ENCODE assay signal across 8 cellular contexts in genomic region chr7:106110885-106111670, GRCh38. TPM values are rescaled to one million over a fixed set of nuclear protein-coding genes. Genes with fewer than 3 reads are reported as not detected.
DNase-seq lines count a peak whose midpoint lies in the region; ATAC-seq and TF ChIP-seq lines count a peak whose summit lies in the region.

No MANE protein-coding gene starts in this region.

- intact Hi-C loops in CD8-positive, alpha-beta T cell (cut with DNase I, micrococcal nuclease) = loop anchor here (1.0 to 10.0 kb wide), 19 partner anchors 9 to 1904 kb away; partner anchors contain the start of genes CCDC71L (in 2 of the 2), RINT1 (in 2 of the 2), ATXN7L1 (in 1 of the 2) and CBLL1 (in 1 of the 2)
- intact Hi-C loops in left colon (cut with DNase I, micrococcal nuclease) = loop anchor here in 1 of 2 donors (5.0 kb wide), 1 partner anchor 54 kb away; no protein-coding TSS in a partner anchor

- H4K20me1 ChIP-seq in KMS-11 (ENCODE audit: insufficient read depth) = 0 out of 2 replicates have a peak, but pooled peaks cover 7% of the 10 kb centered on the region

- H3K4me3 Mint-ChIP-seq in CD8-positive, alpha-beta T cell = peak overlapping the region; percentile 83
- peak overlapping the region; percentile 91 for H3K4me3 Mint-ChIP-seq in activated naive CD8-positive, alpha-beta T cell treated with anti-CD3 and anti-CD28 coated beads, Interleukin-2, amount 50 U/mL, for 24 hours
- peak overlapping the region; percentile 84 to 88 (median 84) for H3K4me3 Mint-ChIP-seq in immature natural killer cell
- peak overlapping the region; percentile 87 to 88 for H3K4me3 Mint-ChIP-seq in stimulated activated naive CD8-positive, alpha-beta T cell treated with anti-CD3 and anti-CD28 coated beads, Interleukin-15, amount 100 ng/mL, for 72 hours

- CTCF ChIA-PET in CD8-positive, alpha-beta T cell (lab: Charles Lee) = interaction anchor here (0.6 to 3.1 kb wide), 8 partner anchors 9 to 457 kb away, joined by 3 to 22 read pairs (median 4); no protein-coding TSS in a partner anchor

- peak overlapping the region; percentile 90 for H3K27ac Mint-ChIP-seq in CD8-positive, alpha-beta T cell
- peak overlapping the region; percentile 89 for H3K27ac Mint-ChIP-seq in activated naive CD8-positive, alpha-beta T cell treated with anti-CD3 and anti-CD28 coated beads, Interleukin-2, amount 50 U/mL, for 24 hours
- H3K27ac Mint-ChIP-seq in immature natural killer cell = peak overlapping the region; percentile 56 to 94 (median 74)
- peak overlapping the region; percentile 81 to 87 for H3K27ac Mint-ChIP-seq in stimulated activated naive CD8-positive, alpha-beta T cell treated with anti-CD3 and anti-CD28 coated beads, Interleukin-15, amount 100 ng/mL, for 72 hours

- peak overlapping the region; percentile 95 for H2AFZ ChIP-seq in KMS-11 (ENCODE audit: low read depth)

- no peak for ATAC-seq in CD8-positive, alpha-beta T cell
- no peak for ATAC-seq in activated naive CD8-positive, alpha-beta T cell treated with anti-CD3 and anti-CD28 coated beads, Interleukin-2, amount 50 U/mL, for 24 hours
- no peak for ATAC-seq in stimulated activated naive CD8-positive, alpha-beta T cell treated with anti-CD3 and anti-CD28 coated beads, Interleukin-15, amount 100 ng/mL, for 72 hours
- no peak for ATAC-seq in left colon

- peaks cover 21% of the 10 kb centered on the region for H3K36me3 Mint-ChIP-seq in CD8-positive, alpha-beta T cell
- H3K36me3 Mint-ChIP-seq in activated naive CD8-positive, alpha-beta T cell treated with anti-CD3 and anti-CD28 coated beads, Interleukin-2, amount 50 U/mL, for 24 hours (ENCODE audit: low read depth) = peaks cover 4% of the 10 kb centered on the region
- no peaks in the 10 kb centered on the region for H3K36me3 Mint-ChIP-seq in immature natural killer cell

- POLR2A ChIA-PET in CD8-positive, alpha-beta T cell (lab: Charles Lee) = interaction anchor here (0.9 to 3.3 kb wide), 16 partner anchors 8 to 1058 kb away, joined by 3 to 50 read pairs (median 6); partner anchors contain the start of genes HBP1 and NAMPT

- H3K9ac ChIP-seq in KMS-11 = peak overlapping the region; percentile 91

- H3K9me3 ChIP-seq in CD8-positive, alpha-beta T cell (ENCODE audit: low read length) = no peaks in the 10 kb centered on the region

- peak overlapping the region; percentile 85 for H3K27ac ChIP-seq in CD8-positive, alpha-beta T cell (ENCODE audit: low read depth, low read length)
- H3K27ac ChIP-seq in KMS-11 = peak overlapping the region; percentile 88

- H3K27me3 ChIP-seq in CD8-positive, alpha-beta T cell (ENCODE audit: insufficient read depth, low read length) = no peaks in the 10 kb centered on the region
- no peaks in the 10 kb centered on the region for H3K27me3 ChIP-seq in KMS-11 (ENCODE audit: insufficient read depth, low read depth)

- peaks cover 70% of the 10 kb centered on the region for H3K4me1 Mint-ChIP-seq in CD8-positive, alpha-beta T cell (ENCODE audit: low read depth)
- peaks cover 68% of the 10 kb centered on the region for H3K4me1 Mint-ChIP-seq in activated naive CD8-positive, alpha-beta T cell treated with anti-CD3 and anti-CD28 coated beads, Interleukin-2, amount 50 U/mL, for 24 hours
- peaks cover 45 to 53% of the 10 kb centered on the region in 2 donors for H3K4me1 Mint-ChIP-seq in immature natural killer cell
- peaks cover 60% of the 10 kb centered on the region for H3K4me1 Mint-ChIP-seq in stimulated activated naive CD8-positive, alpha-beta T cell treated with anti-CD3 and anti-CD28 coated beads, Interleukin-15, amount 100 ng/mL, for 72 hours

- peaks cover 59% of the 10 kb centered on the region for H3K4me1 ChIP-seq in CD8-positive, alpha-beta T cell (ENCODE audit: insufficient read depth, low read length)
- H3K4me1 ChIP-seq in KMS-11 (ENCODE audit: low read depth, poor library complexity, severe bottlenecking) = peaks cover 38% of the 10 kb centered on the region

- no peak for TF ChIP-seq CTCF in CD8-positive, alpha-beta T cell (IDR thresholded peaks at IDR 0.05)
- TF ChIP-seq CTCF in KMS-11 (conservative IDR thresholded peaks at IDR 0.05; ENCODE audit: low read depth, low read length) = no peak

- no peaks in the 10 kb centered on the region for H3K9me3 Mint-ChIP-seq in CD8-positive, alpha-beta T cell
- H3K9me3 Mint-ChIP-seq in activated naive CD8-positive, alpha-beta T cell treated with anti-CD3 and anti-CD28 coated beads, Interleukin-2, amount 50 U/mL, for 24 hours = no peaks in the 10 kb centered on the region
- no peaks in the 10 kb centered on the region for H3K9me3 Mint-ChIP-seq in immature natural killer cell
- no peaks in the 10 kb centered on the region for H3K9me3 Mint-ChIP-seq in stimulated activated naive CD8-positive, alpha-beta T cell treated with anti-CD3 and anti-CD28 coated beads, Interleukin-15, amount 100 ng/mL, for 72 hours

- peak overlapping the region; percentile 40 for H3K4me2 ChIP-seq in KMS-11

- peak overlapping the region; percentile 64 for H3K4me3 ChIP-seq in CD8-positive, alpha-beta T cell (ENCODE audit: low read depth, low read length)
- H3K4me3 ChIP-seq in KMS-11 (IDR thresholded peaks at IDR 0.05; ENCODE audit: insufficient read depth, low read depth, low read length) = peak overlapping the region; percentile 45

- no peak for DNase-seq in CD8-positive, alpha-beta T cell
- DNase-seq in activated naive CD8-positive, alpha-beta T cell treated with anti-CD3 and anti-CD28 coated beads, Interleukin-2, amount 50 U/mL, for 24 hours = no peak
- DNase-seq in immature natural killer cell (peak; percentile 5 to 13 (median 13)), left colon (no peak), SW 1271 (lab: John Stamatoyannopoulos, UW) (no peak), NCI-H187 treated with DMSO at 0.1 percent for 48 hours (lab: John Stamatoyannopoulos, UW) (no peak)
- no peak for DNase-seq in stimulated activated naive CD8-positive, alpha-beta T cell treated with anti-CD3 and anti-CD28 coated beads, Interleukin-15, amount 100 ng/mL, for 72 hours

- no peaks in the 10 kb centered on the region for H3K27me3 Mint-ChIP-seq in CD8-positive, alpha-beta T cell (ENCODE audit: low read depth)
- H3K27me3 Mint-ChIP-seq in activated naive CD8-positive, alpha-beta T cell treated with anti-CD3 and anti-CD28 coated beads, Interleukin-2, amount 50 U/mL, for 24 hours = no peaks in the 10 kb centered on the region
- peaks cover 2 to 23% (median 9%) of the 10 kb centered on the region in 3 donors for H3K27me3 Mint-ChIP-seq in immature natural killer cell (ENCODE audit: low read depth in 3 of 3)
- H3K27me3 Mint-ChIP-seq in stimulated activated naive CD8-positive, alpha-beta T cell treated with anti-CD3 and anti-CD28 coated beads, Interleukin-15, amount 100 ng/mL, for 72 hours = no peaks in the 10 kb centered on the region

- H3K79me2 ChIP-seq in KMS-11 (ENCODE audit: insufficient read depth, low read depth) = peaks cover 46% of the 10 kb centered on the region

- H3K36me3 ChIP-seq in CD8-positive, alpha-beta T cell (ENCODE audit: insufficient read depth, low read length) = no peaks in the 10 kb centered on the region
- H3K36me3 ChIP-seq in KMS-11 (ENCODE audit: insufficient read depth) = no peaks in the 10 kb centered on the region

RNA-seq across cellular contexts. Expression of gene SYPL1, which starts 1.0 kb away (rescaled TPM):
- 10 to 100 TPM; 50.0 to 51.2 TPM for total RNA-seq in CD8-positive, alpha-beta T cell
- polyA plus RNA-seq in immature natural killer cell = 10 to 100 TPM; 25.3 to 46.5 (median 32.0) TPM
- 10 to 100 TPM; 71.9 to 84.2 TPM for total RNA-seq in left colon

Comparison
In these comparisons a context has a peak if more than half of its experiments do, and no peak if none do; other contexts are left out.
1. DNase-seq: peak in immature natural killer cell (3 of 3); none in CD8-positive, alpha-beta T cell (0 of 7), activated naive CD8-positive, alpha-beta T cell treated with anti-CD3 and anti-CD28 coated beads, Interleukin-2, amount 50 U/mL, for 24 hours (single experiment), stimulated activated naive CD8-positive, alpha-beta T cell treated with anti-CD3 and anti-CD28 coated beads, Interleukin-15, amount 100 ng/mL, for 72 hours (0 of 2), left colon (0 of 2), SW 1271 (0 of 2) and NCI-H187 treated with DMSO at 0.1 percent for 48 hours (single experiment).
2. Peak in every context shown above with its lines, with median percentiles within 50 percentile points of each other: H3K27ac Mint-ChIP-seq and H3K4me3 Mint-ChIP-seq.